Comparison of ENCODE assay signal across 8 cellular contexts in the genomic region with DNA sequence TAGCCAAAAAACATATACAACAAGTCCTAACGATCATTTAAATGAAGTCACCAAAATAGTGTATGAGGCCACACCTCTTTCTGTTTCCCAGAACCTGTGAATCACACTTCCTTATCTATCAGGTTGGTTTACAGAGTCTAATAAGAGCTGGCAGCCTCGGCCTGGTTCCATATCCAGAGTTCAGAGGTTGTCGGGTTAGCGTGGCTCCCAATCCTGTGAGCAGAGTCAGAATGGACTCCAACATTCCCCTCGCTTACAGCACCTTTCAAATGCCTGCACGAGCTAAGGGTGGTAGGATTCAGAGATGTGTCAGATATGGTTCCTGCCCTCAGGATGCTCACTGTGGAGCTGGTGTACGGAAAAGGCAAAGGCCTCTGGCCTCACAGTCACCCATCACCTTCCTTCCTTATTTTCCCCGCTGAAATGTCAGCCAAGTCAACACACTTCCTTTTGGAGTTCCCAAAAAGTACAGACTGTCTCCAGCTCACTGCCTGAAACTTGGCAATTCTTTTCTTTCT. TPM values are rescaled to one million over a fixed set of nuclear protein-coding genes. Genes with fewer than 3 reads are reported as not detected.
DNase-seq lines count a peak whose midpoint lies in the region; ATAC-seq, FAIRE-seq and TF ChIP-seq lines count a peak whose summit lies in the region.

No MANE protein-coding gene starts in this region.

- H3K36me3 Mint-ChIP-seq in progenitor cell of endocrine pancreas (ENCODE audit: insufficient read depth): peaks cover 3% of the 10 kb centered on the region

- H3K9me3 ChIP-seq in duodenal mucosa (ENCODE audit: control insufficient read depth in 1 of 2, low read length in 2 of 2): no peaks in the 10 kb centered on the region

- FAIRE-seq in frontal cortex (lab: Jason Lieb, UNC): no peak

- H3K36me3 ChIP-seq in duodenal mucosa (ENCODE audit: control insufficient read depth in 1 of 2, insufficient read depth in 2 of 2, low read length in 2 of 2): peaks cover 0 to 8% of the 10 kb centered on the region in 2 donors

- peaks cover 16% of the 10 kb centered on the region for H3K4me1 Mint-ChIP-seq in progenitor cell of endocrine pancreas (ENCODE audit: low read depth)

- POLR2A ChIA-PET in RWPE1 (lab: Yijun Ruan, JAX; ENCODE audit: low non-redundant PET): no interaction called here

- peaks cover 33 to 39% of the 10 kb centered on the region in 2 donors for H3K4me1 ChIP-seq in duodenal mucosa (ENCODE audit: control insufficient read depth in 1 of 2, insufficient read depth in 2 of 2, low read length in 2 of 2)

- H3K27me3 ChIP-seq in duodenal mucosa (ENCODE audit: control insufficient read depth in 1 of 2, insufficient read depth in 2 of 2, low read length in 2 of 2): no peaks in the 10 kb centered on the region

- H3K4me3 Mint-ChIP-seq in progenitor cell of endocrine pancreas (ENCODE audit: low read depth): no peak overlapping the region

- ATAC-seq in GM18498 (IDR thresholded peaks at IDR 0.05; ENCODE audit: unreplicated experiment) (peak; percentile 37), HG02678 (IDR thresholded peaks at IDR 0.05; ENCODE audit: unreplicated experiment) (no peak)

- CTCF ChIA-PET in RWPE1 (lab: Yijun Ruan, JAX): interaction anchor here (0.6 to 0.7 kb wide), 2 partner anchors 95 to 99 kb away, joined by 3 read pairs; no protein-coding TSS in a partner anchor

- DNase-seq in RWPE1 (ENCODE audit: low spot score) (peak; percentile 61), progenitor cell of endocrine pancreas (ENCODE audit: low spot score, unreplicated experiment) (no peak), DMS79 (lab: John Stamatoyannopoulos, UW) (no peak), iPS-NIHi7 (ENCODE audit: extremely low spot score) (no peak), frontal cortex (ENCODE audit: low spot score in 2 of 2) (no peak)

- peak overlapping the region in 1 of 2 donors; percentile 40 for H3K9ac ChIP-seq in duodenal mucosa (ENCODE audit: low read depth in 1 of 2, low read length in 2 of 2)

- peak overlapping the region; percentile 25 to 36 for H3K4me3 ChIP-seq in duodenal mucosa (ENCODE audit: low read depth in 1 of 2, low read length in 2 of 2)

- TF ChIP-seq CTCF in RWPE1 (conservative IDR thresholded peaks at IDR 0.05; ENCODE audit: low read depth): no peak
- TF ChIP-seq CTCF in progenitor cell of endocrine pancreas (IDR thresholded peaks at IDR 0.05; ENCODE audit: unreplicated experiment): no peak

- H3K27ac ChIP-seq in RWPE1 (peak overlapping the region; percentile 74), duodenal mucosa (ENCODE audit: low read depth, low read length) (peak overlapping the region; percentile 48)

- peak overlapping the region; percentile 64 for H3K27ac Mint-ChIP-seq in progenitor cell of endocrine pancreas

- peaks cover 4% of the 10 kb centered on the region for H3K9me3 Mint-ChIP-seq in progenitor cell of endocrine pancreas (ENCODE audit: low read depth)

- H3K27me3 Mint-ChIP-seq in progenitor cell of endocrine pancreas: peaks cover 26% of the 10 kb centered on the region

RNA-seq across cellular contexts. Expression of a gene that starts 6.0 kb away (rescaled TPM):
- total RNA-seq in progenitor cell of endocrine pancreas: 0.48 and 1.5 TPM in 2 replicates
- total RNA-seq in frontal cortex: not detected
